ENCODE assay signal across 17 cellular contexts in genomic region chr11:7759010-7759409, GRCh38. TPM values are rescaled to one million over a fixed set of nuclear protein-coding genes. Genes with fewer than 3 reads are reported as not detected.
A peak's percentile ranks its signal among the peaks of the same experiment; 100 is the strongest.
DNase-seq lines count a peak whose midpoint lies in the region; ATAC-seq, FAIRE-seq and TF ChIP-seq lines count a peak whose summit lies in the region.
"Had no signal": no experiment of that assay in that cellular context is flagged by ENCODE, and none has a peak within 500 bp of the region (broad histone marks: within the 10 kb centered on the region; RNA-seq: fewer than 3 reads in every experiment).

No MANE protein-coding gene starts in this region.

- POLR2A ChIA-PET in activated CD8-positive, alpha-beta T cell treated with anti-CD3 and anti-CD28 coated beads for 36 hours (lab: Charles Lee): no interaction called here
- POLR2A ChIA-PET in activated CD8-positive, alpha-beta T cell treated with anti-CD3 and anti-CD28 coated beads, Interleukin-2, amount 10 ng/mL, durations not matched to agents 7 days and 5 days (lab: Charles Lee): no interaction called here

- no peak overlapping the region for H3K27ac Mint-ChIP-seq in activated CD8-positive, alpha-beta T cell treated with anti-CD3 and anti-CD28 coated beads for 36 hours
- no peak overlapping the region for H3K27ac Mint-ChIP-seq in activated CD8-positive, alpha-beta T cell treated with anti-CD3 and anti-CD28 coated beads, Interleukin-2, amount 10 ng/mL, durations not matched to agents 7 days and 5 days
- no peak overlapping the region for H3K27ac Mint-ChIP-seq in activated CD8-positive, alpha-beta memory T cell treated with anti-CD3 and anti-CD28 coated beads, Interleukin-2, amount 10 ng/mL, durations not matched to agents 7 days and 5 days
- H3K27ac Mint-ChIP-seq: effector memory CD8-positive, alpha-beta T cell; T-cell had no signal

- TF ChIP-seq CTCF in activated CD8-positive, alpha-beta T cell treated with anti-CD3 and anti-CD28 coated beads for 36 hours (IDR thresholded peaks at IDR 0.05): no peak

- H3K4me3 Mint-ChIP-seq in activated CD8-positive, alpha-beta T cell treated with anti-CD3 and anti-CD28 coated beads for 36 hours: no peak overlapping the region
- H3K4me3 Mint-ChIP-seq in activated CD8-positive, alpha-beta T cell treated with anti-CD3 and anti-CD28 coated beads, Interleukin-2, amount 10 ng/mL, durations not matched to agents 7 days and 5 days: no peak overlapping the region
- no peak overlapping the region for H3K4me3 Mint-ChIP-seq in activated CD8-positive, alpha-beta memory T cell treated with anti-CD3 and anti-CD28 coated beads, Interleukin-2, amount 10 ng/mL, durations not matched to agents 7 days and 5 days
- H3K4me3 Mint-ChIP-seq: effector memory CD8-positive, alpha-beta T cell; T-cell had no signal

- ATAC-seq in activated CD8-positive, alpha-beta T cell treated with anti-CD3 and anti-CD28 coated beads for 36 hours: no peak
- no peak for ATAC-seq in activated CD8-positive, alpha-beta T cell treated with anti-CD3 and anti-CD28 coated beads, Interleukin-2, amount 10 ng/mL, durations not matched to agents 7 days and 5 days
- ATAC-seq in GM21390 (IDR thresholded peaks at IDR 0.05; ENCODE audit: unreplicated experiment) (peak; percentile 86), HG03354 (IDR thresholded peaks at IDR 0.05; ENCODE audit: poor library complexity, severe bottlenecking, unreplicated experiment) (peak; percentile 72)
- ATAC-seq in activated CD8-positive, alpha-beta memory T cell treated with anti-CD3 and anti-CD28 coated beads, Interleukin-2, amount 10 ng/mL, durations not matched to agents 7 days and 5 days: no peak
- ATAC-seq: effector memory CD8-positive, alpha-beta T cell; T-cell had no signal

- CTCF ChIA-PET in activated CD8-positive, alpha-beta T cell treated with anti-CD3 and anti-CD28 coated beads for 36 hours (lab: Charles Lee): no interaction called here
- CTCF ChIA-PET in activated CD8-positive, alpha-beta T cell treated with anti-CD3 and anti-CD28 coated beads, Interleukin-2, amount 10 ng/mL, durations not matched to agents 7 days and 5 days (lab: Charles Lee): no interaction called here
- CTCF ChIA-PET in activated CD8-positive, alpha-beta memory T cell treated with anti-CD3 and anti-CD28 coated beads, Interleukin-2, amount 10 ng/mL, durations not matched to agents 7 days and 5 days (lab: Charles Lee): no interaction called here

- TF ChIP-seq POLR2A in H54 (IDR thresholded peaks at IDR 0.05; ENCODE audit: low read depth, low read length): no peak

- H3K27me3 Mint-ChIP-seq in activated CD8-positive, alpha-beta T cell treated with anti-CD3 and anti-CD28 coated beads for 36 hours: peaks cover 10% of the 10 kb centered on the region
- H3K27me3 Mint-ChIP-seq in activated CD8-positive, alpha-beta T cell treated with anti-CD3 and anti-CD28 coated beads, Interleukin-2, amount 10 ng/mL, durations not matched to agents 7 days and 5 days (ENCODE audit: low read depth): no peaks in the 10 kb centered on the region
- no peaks in the 10 kb centered on the region for H3K27me3 Mint-ChIP-seq in activated CD8-positive, alpha-beta memory T cell treated with anti-CD3 and anti-CD28 coated beads, Interleukin-2, amount 10 ng/mL, durations not matched to agents 7 days and 5 days

- H3K36me3 Mint-ChIP-seq in activated CD8-positive, alpha-beta T cell treated with anti-CD3 and anti-CD28 coated beads for 36 hours (ENCODE audit: low read depth): no peaks in the 10 kb centered on the region
- no peaks in the 10 kb centered on the region for H3K36me3 Mint-ChIP-seq in activated CD8-positive, alpha-beta T cell treated with anti-CD3 and anti-CD28 coated beads, Interleukin-2, amount 10 ng/mL, durations not matched to agents 7 days and 5 days (ENCODE audit: low read depth)
- H3K36me3 Mint-ChIP-seq in activated CD8-positive, alpha-beta memory T cell treated with anti-CD3 and anti-CD28 coated beads, Interleukin-2, amount 10 ng/mL, durations not matched to agents 7 days and 5 days: no peaks in the 10 kb centered on the region
- H3K36me3 Mint-ChIP-seq: T-cell had no signal

- intact Hi-C loops in activated CD8-positive, alpha-beta T cell treated with anti-CD3 and anti-CD28 coated beads for 36 hours (cut with micrococcal nuclease): no loop called here

- H3K9me3 Mint-ChIP-seq in activated CD8-positive, alpha-beta T cell treated with anti-CD3 and anti-CD28 coated beads for 36 hours: no peaks in the 10 kb centered on the region
- H3K9me3 Mint-ChIP-seq in activated CD8-positive, alpha-beta T cell treated with anti-CD3 and anti-CD28 coated beads, Interleukin-2, amount 10 ng/mL, durations not matched to agents 7 days and 5 days (ENCODE audit: insufficient read depth): no peaks in the 10 kb centered on the region
- no peaks in the 10 kb centered on the region for H3K9me3 Mint-ChIP-seq in activated CD8-positive, alpha-beta memory T cell treated with anti-CD3 and anti-CD28 coated beads, Interleukin-2, amount 10 ng/mL, durations not matched to agents 7 days and 5 days (ENCODE audit: low read depth)
- H3K9me3 Mint-ChIP-seq: T-cell had no signal

- FAIRE-seq in H54 (lab: Jason Lieb, UNC): no peak
- FAIRE-seq: H1 had no signal

- H3K27ac ChIP-seq in caudate nucleus (ENCODE audit: low read depth, low read length): no peak overlapping the region
- H3K27ac ChIP-seq: vagina had no signal

- peaks cover 3% of the 10 kb centered on the region for H3K4me1 Mint-ChIP-seq in activated CD8-positive, alpha-beta T cell treated with anti-CD3 and anti-CD28 coated beads for 36 hours (ENCODE audit: low read depth)
- H3K4me1 Mint-ChIP-seq in activated CD8-positive, alpha-beta T cell treated with anti-CD3 and anti-CD28 coated beads, Interleukin-2, amount 10 ng/mL, durations not matched to agents 7 days and 5 days (ENCODE audit: low read depth): no peaks in the 10 kb centered on the region
- H3K4me1 Mint-ChIP-seq in activated CD8-positive, alpha-beta memory T cell treated with anti-CD3 and anti-CD28 coated beads, Interleukin-2, amount 10 ng/mL, durations not matched to agents 7 days and 5 days: peaks cover 4% of the 10 kb centered on the region
- H3K4me1 Mint-ChIP-seq: T-cell had no signal

- peak; percentile 5 for DNase-seq in activated CD8-positive, alpha-beta T cell treated with anti-CD3 and anti-CD28 coated beads for 36 hours
- no peak for DNase-seq in activated CD8-positive, alpha-beta T cell treated with anti-CD3 and anti-CD28 coated beads, Interleukin-2, amount 10 ng/mL, durations not matched to agents 7 days and 5 days
- peak in 32 of 61 donors; percentile 0 to 86 (median 10) for DNase-seq in caudate nucleus (lab: John Stamatoyannopoulos, UW)
- DNase-seq in activated CD8-positive, alpha-beta memory T cell treated with anti-CD3 and anti-CD28 coated beads, Interleukin-2, amount 10 ng/mL, durations not matched to agents 7 days and 5 days: no peak
- DNase-seq in GM03348 (ENCODE audit: low spot score): no peak
- DNase-seq in H54 (ENCODE audit: insufficient read length, low spot score): no peak
- DNase-seq: activated CD4-positive, alpha-beta T cell treated with anti-CD3 and anti-CD28 coated beads, Interleukin-2, amount 50 U/mL, for 4 hours; activated naive CD4-positive, alpha-beta T cell; effector memory CD8-positive, alpha-beta T cell; T-cell had no signal

RNA-seq across cellular contexts. Expression of gene OR5P2, which starts 37.7 kb away (rescaled TPM):
- not detected for total RNA-seq in activated CD8-positive, alpha-beta T cell treated with anti-CD3 and anti-CD28 coated beads for 36 hours
- total RNA-seq in activated CD8-positive, alpha-beta T cell treated with anti-CD3 and anti-CD28 coated beads, Interleukin-2, amount 10 ng/mL, durations not matched to agents 7 days and 5 days: not detected
- total RNA-seq in activated CD8-positive, alpha-beta memory T cell treated with anti-CD3 and anti-CD28 coated beads, Interleukin-2, amount 10 ng/mL, durations not matched to agents 7 days and 5 days: not detected
- total RNA-seq: frontal cortex, H1, OCI-LY7, posterior vena cava, T-cell, vagina had no signal

RNA-seq across cellular contexts. Expression of gene OVCH2, which starts 52.7 kb away (rescaled TPM):
- not detected for total RNA-seq in activated CD8-positive, alpha-beta T cell treated with anti-CD3 and anti-CD28 coated beads for 36 hours
- not detected for total RNA-seq in activated CD8-positive, alpha-beta T cell treated with anti-CD3 and anti-CD28 coated beads, Interleukin-2, amount 10 ng/mL, durations not matched to agents 7 days and 5 days
- total RNA-seq in activated CD8-positive, alpha-beta memory T cell treated with anti-CD3 and anti-CD28 coated beads, Interleukin-2, amount 10 ng/mL, durations not matched to agents 7 days and 5 days: not detected
- total RNA-seq: frontal cortex, OCI-LY7, posterior vena cava, T-cell, vagina had no signal

Comparison
In these comparisons a context has a peak if more than half of its experiments do, and no peak if none do; other contexts are left out.
1. DNase-seq: peak in activated CD8-positive, alpha-beta T cell treated with anti-CD3 and anti-CD28 coated beads for 36 hours (single experiment) and caudate nucleus (32 of 61); none in activated CD8-positive, alpha-beta T cell treated with anti-CD3 and anti-CD28 coated beads, Interleukin-2, amount 10 ng/mL, durations not matched to agents 7 days and 5 days (single experiment), activated CD8-positive, alpha-beta memory T cell treated with anti-CD3 and anti-CD28 coated beads, Interleukin-2, amount 10 ng/mL, durations not matched to agents 7 days and 5 days (single experiment), GM03348 (single experiment) and H54 (single experiment).
2. ATAC-seq: peak in GM21390 (single experiment) and HG03354 (single experiment); none in activated CD8-positive, alpha-beta T cell treated with anti-CD3 and anti-CD28 coated beads for 36 hours (single experiment), activated CD8-positive, alpha-beta T cell treated with anti-CD3 and anti-CD28 coated beads, Interleukin-2, amount 10 ng/mL, durations not matched to agents 7 days and 5 days (single experiment) and activated CD8-positive, alpha-beta memory T cell treated with anti-CD3 and anti-CD28 coated beads, Interleukin-2, amount 10 ng/mL, durations not matched to agents 7 days and 5 days (single experiment).